Comparison of ENCODE assay signal across 16 cellular contexts in the genomic region with DNA sequence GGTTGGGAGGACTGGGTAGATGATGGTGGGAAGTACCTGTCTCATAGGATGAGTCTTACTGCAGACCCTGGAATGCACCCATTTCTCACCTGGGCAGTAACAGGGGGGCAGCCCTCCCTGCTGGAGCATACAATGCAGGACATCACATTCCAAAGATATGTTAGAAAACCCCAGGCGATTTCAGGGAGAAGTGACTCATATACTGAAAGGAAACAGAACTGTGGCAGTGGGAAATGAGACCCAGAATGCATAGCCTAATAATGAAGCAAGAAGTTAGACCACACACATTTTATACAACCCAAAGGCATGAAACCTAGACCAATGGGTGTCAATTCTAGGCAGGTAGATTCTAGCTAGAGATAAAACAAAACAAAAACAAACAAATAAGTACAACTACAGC.
DNase-seq lines count a peak whose midpoint lies in the region; ATAC-seq and TF ChIP-seq lines count a peak whose summit lies in the region.
"Had no signal": no experiment of that assay in that cellular context is flagged by ENCODE, and none has a peak within 500 bp of the region (broad histone marks: within the 10 kb centered on the region; RNA-seq: fewer than 3 reads in every experiment).

No MANE protein-coding gene starts in this region.

- ATAC-seq in IMR-90 (ENCODE audit: low read depth) (peak; percentile 41), lower lobe of right lung (no peak)
- ATAC-seq: A549; activated T-cell treated with anti-CD3 and anti-CD28 coated beads, Interleukin-2, amount 50 U/mL, for 72 hours; pancreas had no signal

- no peak overlapping the region for H3K14ac ChIP-seq in IMR-90 (replicated peaks; ENCODE audit: low read depth, low read length)

- peak overlapping the region; percentile 93 for H3K27ac ChIP-seq in ACC112 (ENCODE audit: low read depth, low read length)
- H3K27ac ChIP-seq in IMR-90 (ENCODE audit: insufficient read depth, low read length) = no peak overlapping the region
- H3K27ac ChIP-seq in lower lobe of right lung = no peak overlapping the region
- H3K27ac ChIP-seq: A549, pancreas, tibial artery had no signal

- H4K5ac ChIP-seq in IMR-90 (ENCODE audit: low read depth, low read length) = no peak overlapping the region

- H4K8ac ChIP-seq in IMR-90 (ENCODE audit: low read depth in 2 of 2, low read length in 2 of 2) = peak overlapping the region in 1 of 2 experiments; percentile 4; a peak in 1 of 4 replicates

- BruUV-seq in IMR-90 (replicated peaks; lab: Mats Ljungman, UMichigan) = no TSS peak

- H3K9me1 ChIP-seq in IMR-90 (ENCODE audit: insufficient read depth, low read length) = peaks cover 9% of the 10 kb centered on the region

- no peaks in the 10 kb centered on the region for H4K20me1 ChIP-seq in IMR-90 (ENCODE audit: insufficient read depth, low read length)

- no CpG with 5 or more reads among the region's 1 CpG for WGBS in IMR-90 (ENCODE audit: extremely low coverage in 2 of 2, insufficient read length in 1 of 2), 2 experiments

- H3K9me3 ChIP-seq in IMR-90 (ENCODE audit: control insufficient read depth, insufficient read depth, low read length) (no peaks in the 10 kb centered on the region), lower lobe of right lung (no peaks in the 10 kb centered on the region)
- H3K9me3 ChIP-seq: A549, pancreas, tibial artery had no signal

- H3K79me1 ChIP-seq in IMR-90 (ENCODE audit: low read depth in 1 of 2, low read length in 2 of 2) = no peaks in the 10 kb centered on the region

- DNase-seq in IMR-90 = peak; percentile 79
- peak; percentile 90 for DNase-seq in amniotic epithelial cell (ENCODE audit: low read depth)
- peak; percentile 40 for DNase-seq in glomerular visceral epithelial cell (ENCODE audit: extremely low spot score)
- no peak for DNase-seq in COLO668 (lab: John Stamatoyannopoulos, UW; ENCODE audit: unreplicated experiment)
- DNase-seq in iPS-NIHi7 (ENCODE audit: extremely low spot score) = no peak
- DNase-seq in lower lobe of right lung = no peak
- DNase-seq in NCI-H1436 (lab: John Stamatoyannopoulos, UW) = no peak
- DNase-seq: activated CD4-positive, alpha-beta T cell treated with anti-CD3 and anti-CD28 coated beads for 4 hours; activated T-cell treated with anti-CD3 and anti-CD28 coated beads, Interleukin-2, amount 50 U/mL, for 72 hours; aorta; effector CD8-positive, alpha-beta T cell; pancreas; stimulated activated CD4-positive, alpha-beta T cell treated with anti-CD3 and anti-CD28 coated beads, Interleukin-15, amount 100 ng/mL, for 24 hours; tibial artery had no signal

- H3K4me3 ChIP-seq in ACC112 (ENCODE audit: low read depth, low read length) = no peak overlapping the region
- no peak overlapping the region for H3K4me3 ChIP-seq in IMR-90 (ENCODE audit: insufficient read depth, low read depth, low read length)
- H3K4me3 ChIP-seq in lower lobe of right lung = no peak overlapping the region
- H3K4me3 ChIP-seq: A549, pancreas, tibial artery had no signal

- no peak for TF ChIP-seq POLR2A in IMR-90 (IDR thresholded peaks at IDR 0.05; ENCODE audit: low read depth, low read length)

- POLR2A ChIA-PET in IMR-90 (lab: Charles Lee; ENCODE audit: unreplicated experiment) = no interaction called here

- H3K9ac ChIP-seq in IMR-90 (ENCODE audit: low read depth, low read length) = no peak overlapping the region

- no peak overlapping the region for H2AK5ac ChIP-seq in IMR-90 (ENCODE audit: low read depth, low read length)

- in situ Hi-C loops in IMR-90 (cut with MboI; ENCODE audit: low sequenced_read_pairs) = no loop called here

- intact Hi-C loops in IMR-90 (cut with micrococcal nuclease) = loop anchor here (2.0 kb wide), 1 partner anchor 235 kb away; no protein-coding TSS in a partner anchor
- intact Hi-C loops in lower lobe of right lung (cut with DNase I) = no loop called here

- dilution Hi-C loops in IMR-90 (cut with HindIII; ENCODE audit: low sequenced_read_pairs, unreplicated experiment) = no loop called here

- no peak overlapping the region; the same call in 1 of the 2 replicates for H3K4me2 ChIP-seq in IMR-90 (ENCODE audit: low read depth, low read length)
- H3K4me2 ChIP-seq: A549 had no signal

- H3K56ac ChIP-seq in IMR-90 (ENCODE audit: extremely low read depth, insufficient read depth, low read length) = no peak overlapping the region; the same call in 1 of the 2 replicates

- peak overlapping the region; percentile 50; the same call in 1 of the 2 replicates for H2BK120ac ChIP-seq in IMR-90 (ENCODE audit: low read depth, low read length)

- TF ChIP-seq CTCF in IMR-90 (conservative IDR thresholded peaks at IDR 0.05; ENCODE audit: low read depth, low read length) = no peak
- TF ChIP-seq CTCF in lower lobe of right lung (IDR thresholded peaks at IDR 0.05) = no peak

- H2BK15ac ChIP-seq in IMR-90 (ENCODE audit: low read depth, low read length) = no peak overlapping the region

- H2AK9ac ChIP-seq in IMR-90 (replicated peaks; ENCODE audit: low read depth, low read length, poor library complexity) = no peak overlapping the region

- H2AFZ ChIP-seq in ACC112 (ENCODE audit: low read length, unreplicated experiment) (no peak overlapping the region), IMR-90 (replicated peaks; ENCODE audit: low read length, poor library complexity) (no peak overlapping the region)

- no peaks in the 10 kb centered on the region for H3K36me3 ChIP-seq in ACC112 (ENCODE audit: insufficient read depth, low read length)
- H3K36me3 ChIP-seq in IMR-90 (ENCODE audit: control insufficient read depth, insufficient read depth, low read length) = no peaks in the 10 kb centered on the region
- H3K36me3 ChIP-seq in lower lobe of right lung = no peaks in the 10 kb centered on the region
- H3K36me3 ChIP-seq: pancreas, tibial artery had no signal

- peak overlapping the region; percentile 7; the same call in 1 of the 2 replicates for H3K18ac ChIP-seq in IMR-90 (ENCODE audit: low read depth, low read length)

- peak overlapping the region; percentile 57; the same call in 1 of the 2 replicates for H2BK20ac ChIP-seq in IMR-90 (ENCODE audit: low read depth, low read length)

- H3K4me1 ChIP-seq in ACC112 (ENCODE audit: control insufficient read depth, insufficient read depth, low read length, unreplicated experiment) (peaks cover 31% of the 10 kb centered on the region), IMR-90 (ENCODE audit: control insufficient read depth, insufficient read depth, low read length) (peaks cover 12% of the 10 kb centered on the region), lower lobe of right lung (no peaks in the 10 kb centered on the region)
- H3K4me1 ChIP-seq: A549, pancreas had no signal

- H4K91ac ChIP-seq in IMR-90 (ENCODE audit: insufficient read depth, low read depth, low read length) = peak overlapping the region; percentile 46; the same call in 1 of the 2 replicates

- CTCF ChIA-PET in IMR-90 (lab: Yijun Ruan, JAX) = no interaction called here

- H3K27me3 ChIP-seq in ACC112 (ENCODE audit: insufficient read depth, low read length) (no peaks in the 10 kb centered on the region), IMR-90 (ENCODE audit: control insufficient read depth, insufficient read depth, low read length) (no peaks in the 10 kb centered on the region), lower lobe of right lung (ENCODE audit: low read depth) (no peaks in the 10 kb centered on the region)
- H3K27me3 ChIP-seq: pancreas, tibial artery had no signal

- H3K23ac ChIP-seq in IMR-90 (ENCODE audit: low read depth, low read length) = peak overlapping the region; percentile 20; the same call in 1 of the 2 replicates

- TF ChIP-seq RAD21 in IMR-90 (IDR thresholded peaks at IDR 0.05; ENCODE audit: low read length) = no peak

- H2BK5ac ChIP-seq in IMR-90 (ENCODE audit: low read depth, low read length, poor library complexity, severe bottlenecking) = peak overlapping the region; percentile 70

- H3K4ac ChIP-seq in IMR-90 (ENCODE audit: low read depth, low read length) = peak overlapping the region; percentile 20; the same call in 1 of the 2 replicates

- no peaks in the 10 kb centered on the region for H3K79me2 ChIP-seq in ACC112 (ENCODE audit: control insufficient read depth, insufficient read depth, low read length, unreplicated experiment)

TF ChIP-seq in IMR-90, 13 proteins besides CTCF, POLR2A, EP300 and RAD21:
- TF ChIP-seq BHLHE40 (IDR thresholded peaks at IDR 0.05; ENCODE audit: low read depth, low read length) (no peak), MAZ (IDR thresholded peaks at IDR 0.05; ENCODE audit: borderline replicate concordance, low read depth, low read length) (no peak), MAFK (IDR thresholded peaks at IDR 0.05; ENCODE audit: low read depth, low read length) (no peak), NFE2L2 (IDR thresholded peaks at IDR 0.05; ENCODE audit: low read depth, low read length) (no peak), CEBPB (IDR thresholded peaks at IDR 0.05; ENCODE audit: low read depth, low read length) (peak; percentile 81), RCOR1 (IDR thresholded peaks at IDR 0.05; ENCODE audit: insufficient replicate concordance, low read length) (peak; percentile 10), CHD1 (IDR thresholded peaks at IDR 0.05; ENCODE audit: low read depth, low read length) (no peak), MXI1 (IDR thresholded peaks at IDR 0.05; ENCODE audit: borderline replicate concordance, low read depth, low read length) (no peak), RFX5 (IDR thresholded peaks at IDR 0.05; ENCODE audit: low read depth, low read length) (no peak), FOS (IDR thresholded peaks at IDR 0.05; ENCODE audit: low read depth, low read length) (peak; percentile 51), SMC3 (IDR thresholded peaks at IDR 0.05; ENCODE audit: low read depth, low read length) (no peak)
- TF ChIP-seq, protein P1, sequence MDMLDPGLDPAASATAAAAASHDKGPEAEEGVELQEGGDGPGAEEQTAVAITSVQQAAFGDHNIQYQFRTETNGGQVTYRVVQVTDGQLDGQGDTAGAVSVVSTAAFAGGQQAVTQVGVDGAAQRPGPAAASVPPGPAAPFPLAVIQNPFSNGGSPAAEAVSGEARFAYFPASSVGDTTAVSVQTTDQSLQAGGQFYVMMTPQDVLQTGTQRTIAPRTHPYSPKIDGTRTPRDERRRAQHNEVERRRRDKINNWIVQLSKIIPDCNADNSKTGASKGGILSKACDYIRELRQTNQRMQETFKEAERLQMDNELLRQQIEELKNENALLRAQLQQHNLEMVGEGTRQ (IDR thresholded peaks at IDR 0.05; ENCODE audit: low read depth, low read length) = no peak
- TF ChIP-seq, protein P2, sequence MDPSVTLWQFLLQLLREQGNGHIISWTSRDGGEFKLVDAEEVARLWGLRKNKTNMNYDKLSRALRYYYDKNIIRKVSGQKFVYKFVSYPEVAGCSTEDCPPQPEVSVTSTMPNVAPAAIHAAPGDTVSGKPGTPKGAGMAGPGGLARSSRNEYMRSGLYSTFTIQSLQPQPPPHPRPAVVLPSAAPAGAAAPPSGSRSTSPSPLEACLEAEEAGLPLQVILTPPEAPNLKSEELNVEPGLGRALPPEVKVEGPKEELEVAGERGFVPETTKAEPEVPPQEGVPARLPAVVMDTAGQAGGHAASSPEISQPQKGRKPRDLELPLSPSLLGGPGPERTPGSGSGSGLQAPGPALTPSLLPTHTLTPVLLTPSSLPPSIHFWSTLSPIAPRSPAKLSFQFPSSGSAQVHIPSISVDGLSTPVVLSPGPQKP (IDR thresholded peaks at IDR 0.05; ENCODE audit: borderline replicate concordance, low read depth, low read length) = no peak

Comparison
In these comparisons a context has a peak if more than half of its experiments do, and no peak if none do; other contexts are left out.
1. DNase-seq: peak in IMR-90 (single experiment), amniotic epithelial cell (single experiment) and glomerular visceral epithelial cell (single experiment); none in COLO668 (single experiment), iPS-NIHi7 (single experiment), lower lobe of right lung (single experiment) and NCI-H1436 (single experiment).